ENCODE assay signal across 8 cellular contexts in genomic region chr17:44636562-44636961, GRCh38. TPM values are rescaled to one million over a fixed set of nuclear protein-coding genes. Genes with fewer than 3 reads are reported as not detected.
A peak's percentile ranks its signal among the peaks of the same experiment; 100 is the strongest.
DNase-seq lines count a peak whose midpoint lies in the region; ATAC-seq and TF ChIP-seq lines count a peak whose summit lies in the region.

No MANE protein-coding gene starts in this region.

- DNase-seq in AG09319 (ENCODE audit: extremely low read depth, low read depth), result no peak
- peak; percentile 13 for DNase-seq in HS-5 (ENCODE audit: low read depth)
- no peak for DNase-seq in RWPE2 (ENCODE audit: low spot score)
- no peak for DNase-seq in thyroid gland
- DNase-seq in NCI-H1048 (lab: John Stamatoyannopoulos, UW), result no peak
- no peak for DNase-seq in erythroblast (lab: John Stamatoyannopoulos, UW)

- H3K4me1 ChIP-seq in RWPE2 (ENCODE audit: insufficient read depth, poor library complexity, severe bottlenecking) (no peaks in the 10 kb centered on the region), gastroesophageal sphincter (no peaks in the 10 kb centered on the region), thyroid gland (no peaks in the 10 kb centered on the region)

- H3K4me3 ChIP-seq in RWPE2 (ENCODE audit: severe bottlenecking), result no peak overlapping the region
- H3K4me3 ChIP-seq in gastroesophageal sphincter, result no peak overlapping the region
- no peak overlapping the region for H3K4me3 ChIP-seq in thyroid gland (replicated peaks in 1 of 3)

- ATAC-seq in RWPE2 (ENCODE audit: low read depth) (peak; percentile 60; the same call in 2 of the 3 replicates), gastroesophageal sphincter (peak; percentile 43), HG02970 (IDR thresholded peaks at IDR 0.05; ENCODE audit: low FRiP score, unreplicated experiment) (no peak)

- no peak for TF ChIP-seq EP300 in gastroesophageal sphincter (IDR thresholded peaks at IDR 0.05)

- intact Hi-C loops in thyroid gland (cut with DNase I), result loop anchor here (5.0 kb wide), 1 partner anchor 104 kb away; no protein-coding TSS in a partner anchor

- H3K27ac ChIP-seq in RWPE2 (ENCODE audit: poor library complexity, severe bottlenecking) (no peak overlapping the region), gastroesophageal sphincter (no peak overlapping the region), thyroid gland (no peak overlapping the region)

- H3K9me3 ChIP-seq in RWPE2 (ENCODE audit: severe bottlenecking), result no peaks in the 10 kb centered on the region
- no peaks in the 10 kb centered on the region for H3K9me3 ChIP-seq in gastroesophageal sphincter
- no peaks in the 10 kb centered on the region for H3K9me3 ChIP-seq in thyroid gland

- TF ChIP-seq CTCF in AG09319 (IDR thresholded peaks at IDR 0.05; ENCODE audit: low read depth, low read length), result peak; percentile 47
- TF ChIP-seq CTCF in RWPE2 (IDR thresholded peaks at IDR 0.05; ENCODE audit: poor library complexity, severe bottlenecking), result peak; percentile 60
- TF ChIP-seq CTCF in gastroesophageal sphincter (IDR thresholded peaks at IDR 0.05), result peak in 3 of 4 experiments; percentile 48 to 55 (median 52)
- TF ChIP-seq CTCF in thyroid gland (IDR thresholded peaks at IDR 0.05), result peak in 4 of 6 experiments; percentile 20 to 57 (median 49)

- WGBS in gastroesophageal sphincter (ENCODE audit: low coverage in 1 of 2), 2 donors, result 11 to 38% methylated on average over 1 of the region's 1 CpG
- 61 to 64% methylated on average over 1 of the region's 1 CpG for WGBS in thyroid gland, 2 donors

- H3K27me3 ChIP-seq in RWPE2 (ENCODE audit: insufficient read depth, poor library complexity, severe bottlenecking) (no peaks in the 10 kb centered on the region), gastroesophageal sphincter (peaks cover 10% of the 10 kb centered on the region), thyroid gland (no peaks in the 10 kb centered on the region)

- TF ChIP-seq POLR2A in gastroesophageal sphincter (IDR thresholded peaks at IDR 0.05), result no peak
- no peak for TF ChIP-seq POLR2A in thyroid gland (IDR thresholded peaks at IDR 0.05)
- no peak for TF ChIP-seq POLR2A in erythroblast (IDR thresholded peaks at IDR 0.05; ENCODE audit: low read length)

- H3K36me3 ChIP-seq in RWPE2 (ENCODE audit: low read depth), result no peaks in the 10 kb centered on the region
- no peaks in the 10 kb centered on the region for H3K36me3 ChIP-seq in gastroesophageal sphincter
- H3K36me3 ChIP-seq in thyroid gland, result no peaks in the 10 kb centered on the region

RNA-seq across cellular contexts. Expression of gene MEIOC, which starts 19.7 kb away (rescaled TPM):
- under 1 TPM in 2 of 4 donors, not detected in 2; 0.12 to 0.47 TPM for total RNA-seq in gastroesophageal sphincter
- total RNA-seq in thyroid gland, result under 1 TPM in 2 of 4 donors, not detected in 2; 0.27 to 0.33 TPM

RNA-seq across cellular contexts. Expression of gene CCDC43, which starts 53.0 kb away (rescaled TPM):
- total RNA-seq in gastroesophageal sphincter (10 to 100 TPM; 16.7 to 21.0 (median 18.6) TPM), thyroid gland (10 to 100 TPM; 15.7 to 21.0 (median 18.8) TPM)
